Comparison of ENCODE assay signal across 22 cellular contexts in genomic region chr6:92380803-92381601, GRCh38.
DNase-seq lines count a peak whose midpoint lies in the region; ATAC-seq and TF ChIP-seq lines count a peak whose summit lies in the region.
"Had no signal": no experiment of that assay in that cellular context is flagged by ENCODE, and none has a peak within 500 bp of the region (broad histone marks: within the 10 kb centered on the region; RNA-seq: fewer than 3 reads in every experiment).

No MANE protein-coding gene starts in this region.

- H2AFZ ChIP-seq in MM.1S (ENCODE audit: low read length): no peak overlapping the region

- ATAC-seq in GM18858 (IDR thresholded peaks at IDR 0.05; ENCODE audit: unreplicated experiment) (peak; percentile 80), GM21367 (IDR thresholded peaks at IDR 0.05; ENCODE audit: unreplicated experiment) (peak; percentile 88), HG03025 (IDR thresholded peaks at IDR 0.05; ENCODE audit: low FRiP score, unreplicated experiment) (peak; percentile 57), GM21381 (IDR thresholded peaks at IDR 0.05; ENCODE audit: unreplicated experiment) (no peak)

- no peak overlapping the region for H3K27ac Mint-ChIP-seq in osteocyte (ENCODE audit: unreplicated experiment)
- H3K27ac Mint-ChIP-seq: CD4-positive, CD25-positive, alpha-beta regulatory T cell; IgD-negative memory B cell; T-helper 2 cell treated with Interferon-gamma antibody and Interleukin-4, amounts not matched to agents 5 μg/mL and 100 μg/mL, for 36 hours had no signal

- H3K9me2 ChIP-seq in MM.1S (replicated peaks; ENCODE audit: insufficient read depth, low read length): no peaks in the 10 kb centered on the region

- no peaks in the 10 kb centered on the region for H3K27me3 ChIP-seq in MM.1S (replicated peaks; ENCODE audit: insufficient read depth, low read length)
- no peaks in the 10 kb centered on the region for H3K27me3 ChIP-seq in effector memory CD4-positive, alpha-beta T cell (replicated peaks; ENCODE audit: control insufficient read depth, insufficient read depth, low read length, poor library complexity, severe bottlenecking)
- H3K27me3 ChIP-seq: BE2C had no signal

- no peak overlapping the region; the same call in 1 of the 2 replicates for H3K27ac ChIP-seq in MM.1S (ENCODE audit: low read length)
- H3K27ac ChIP-seq in effector memory CD4-positive, alpha-beta T cell (ENCODE audit: insufficient read depth, low read length, poor library complexity, severe bottlenecking): no peak overlapping the region
- H3K27ac ChIP-seq: HL-60, SK-N-MC had no signal

- H3K36me3 Mint-ChIP-seq in osteocyte (ENCODE audit: unreplicated experiment): no peaks in the 10 kb centered on the region
- H3K36me3 Mint-ChIP-seq: CD4-positive, CD25-positive, alpha-beta regulatory T cell; IgD-negative memory B cell had no signal

- H3K4me1 Mint-ChIP-seq in osteocyte (ENCODE audit: unreplicated experiment): peaks cover 19% of the 10 kb centered on the region
- H3K4me1 Mint-ChIP-seq: CD4-positive, CD25-positive, alpha-beta regulatory T cell; IgD-negative memory B cell had no signal

- no peaks in the 10 kb centered on the region for H3F3A ChIP-seq in MM.1S (ENCODE audit: insufficient read depth, low read length)

- no peaks in the 10 kb centered on the region for H3K9me3 ChIP-seq in MM.1S (replicated peaks; ENCODE audit: insufficient read depth, low read length)
- H3K9me3 ChIP-seq in effector memory CD4-positive, alpha-beta T cell (ENCODE audit: control insufficient read depth, low read length): no peaks in the 10 kb centered on the region
- H3K9me3 ChIP-seq: BE2C had no signal

- H3K4me3 Mint-ChIP-seq in osteocyte (ENCODE audit: unreplicated experiment): no peak overlapping the region
- H3K4me3 Mint-ChIP-seq: CD4-positive, CD25-positive, alpha-beta regulatory T cell; IgD-negative memory B cell; T-helper 2 cell treated with Interferon-gamma antibody and Interleukin-4, amounts not matched to agents 5 μg/mL and 100 μg/mL, for 36 hours had no signal

- no peak overlapping the region for H3K4me3 ChIP-seq in MM.1S (ENCODE audit: low read length)
- H3K4me3 ChIP-seq in effector memory CD4-positive, alpha-beta T cell (ENCODE audit: insufficient read depth, low read depth, low read length, poor library complexity, severe bottlenecking): no peak overlapping the region
- H3K4me3 ChIP-seq: SK-N-MC had no signal

- no peaks in the 10 kb centered on the region for H3K27me3 Mint-ChIP-seq in osteocyte (ENCODE audit: unreplicated experiment)
- H3K27me3 Mint-ChIP-seq: CD4-positive, CD25-positive, alpha-beta regulatory T cell; IgD-negative memory B cell had no signal

- DNase-seq in MM.1S (peak; percentile 60), osteocyte (ENCODE audit: extremely low spot score, unreplicated experiment) (no peak)
- no peak for DNase-seq in effector memory CD4-positive, alpha-beta T cell
- DNase-seq: BE2C; CD4-positive, CD25-positive, alpha-beta regulatory T cell; COR-L47; DMS 273 treated with DMSO at 0.1 percent for 48 hours; DND-41; NCI-H1105; NCI-H2081; NCI-H2171 treated with DMSO at 0.1 percent for 48 hours; NCI-H510A; NCI-H748 treated with DMSO at 0.1 percent for 48 hours; SHP77 had no signal

- H3K9ac ChIP-seq in MM.1S (ENCODE audit: low read length): no peak overlapping the region

- peaks cover 14% of the 10 kb centered on the region for H3K4me1 ChIP-seq in MM.1S (ENCODE audit: low read length)
- no peaks in the 10 kb centered on the region for H3K4me1 ChIP-seq in effector memory CD4-positive, alpha-beta T cell (ENCODE audit: control insufficient read depth, insufficient read depth, low read length, poor library complexity, severe bottlenecking)

- H3K9me3 Mint-ChIP-seq in osteocyte (ENCODE audit: unreplicated experiment): no peaks in the 10 kb centered on the region
- H3K9me3 Mint-ChIP-seq: IgD-negative memory B cell; T-helper 2 cell treated with Interferon-gamma antibody and Interleukin-4, amounts not matched to agents 5 μg/mL and 100 μg/mL, for 36 hours had no signal

- H4K20me1 ChIP-seq in MM.1S (ENCODE audit: insufficient read depth, low read length): no peaks in the 10 kb centered on the region

- no peaks in the 10 kb centered on the region for H3K79me2 ChIP-seq in MM.1S (ENCODE audit: low read length)

- TF ChIP-seq CTCF in MM.1S (IDR thresholded peaks at IDR 0.05; ENCODE audit: low read length) (no peak), osteocyte (IDR thresholded peaks at IDR 0.05) (no peak)

- H3K4me2 ChIP-seq in MM.1S (ENCODE audit: low read depth, low read length): no peak overlapping the region; the same call in 1 of the 2 replicates

- H3K36me3 ChIP-seq in MM.1S (replicated peaks; ENCODE audit: insufficient read depth, low read length): no peaks in the 10 kb centered on the region
- H3K36me3 ChIP-seq in effector memory CD4-positive, alpha-beta T cell (ENCODE audit: control insufficient read depth, insufficient read depth, low read length): no peaks in the 10 kb centered on the region
- H3K36me3 ChIP-seq: BE2C had no signal
